Comparison of ENCODE assay signal across 9 cellular contexts in the genomic region with DNA sequence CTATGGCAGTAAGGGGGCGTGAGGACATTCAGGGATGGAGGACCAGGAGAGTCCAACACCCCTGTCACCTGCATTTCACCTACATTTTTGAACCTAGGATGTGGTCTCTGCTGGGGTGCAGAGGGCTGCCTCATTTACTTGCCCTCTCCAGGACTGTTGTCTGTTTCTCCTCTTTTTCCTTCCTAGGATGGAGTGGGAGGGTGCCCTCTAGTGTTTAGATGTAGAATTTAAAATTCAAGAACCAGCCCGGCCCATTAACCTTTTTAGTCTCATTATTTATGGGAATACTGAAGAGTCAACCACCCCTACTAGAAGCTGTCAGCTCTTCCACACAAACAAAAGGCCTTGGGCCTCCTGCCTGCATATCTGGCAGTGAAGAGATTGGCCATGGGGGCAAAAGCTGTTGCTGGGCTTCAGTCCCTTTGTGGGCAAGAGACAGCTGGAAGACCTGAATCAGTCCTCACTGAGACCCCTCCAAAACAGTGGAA. TPM values are rescaled to one million over a fixed set of nuclear protein-coding genes. Genes with fewer than 3 reads are reported as not detected.
DNase-seq lines count a peak whose midpoint lies in the region; ATAC-seq, FAIRE-seq and TF ChIP-seq lines count a peak whose summit lies in the region.
"Had no signal": no experiment of that assay in that cellular context is flagged by ENCODE, and none has a peak within 500 bp of the region (broad histone marks: within the 10 kb centered on the region; RNA-seq: fewer than 3 reads in every experiment).

No MANE protein-coding gene starts in this region.

- peak; percentile 54 for FAIRE-seq in A204.1 (lab: Jason Lieb, UNC)

- no peaks in the 10 kb centered on the region for H3K36me3 ChIP-seq in ascending aorta

- H3K4me3 ChIP-seq in ascending aorta: no peak overlapping the region

- no peak overlapping the region for H3K27ac ChIP-seq in ascending aorta
- H3K27ac ChIP-seq: epithelial cell of prostate had no signal

- no peaks in the 10 kb centered on the region for H3K27me3 ChIP-seq in ascending aorta

- H3K9me3 ChIP-seq in ascending aorta: no peaks in the 10 kb centered on the region

- H3K4me1 ChIP-seq in ascending aorta: peaks cover 11 to 23% of the 10 kb centered on the region in 2 donors

- ATAC-seq in GM21515 (IDR thresholded peaks at IDR 0.05; ENCODE audit: unreplicated experiment) (no peak), GM18858 (IDR thresholded peaks at IDR 0.05; ENCODE audit: unreplicated experiment) (no peak)

- intact Hi-C loops in ascending aorta (cut with DNase I): loop anchor here (1.0 to 2.0 kb wide), 2 partner anchors 11 to 32 kb away; no protein-coding TSS in a partner anchor

- DNase-seq in DMS79 (lab: John Stamatoyannopoulos, UW) (peak; percentile 12), NCI-H1105 (lab: John Stamatoyannopoulos, UW) (peak; percentile 8), ascending aorta (ENCODE audit: low spot score in 2 of 2) (no peak), kidney glomerular epithelial cell (lab: John Stamatoyannopoulos, UW) (peak; percentile 54), occipital lobe (lab: John Stamatoyannopoulos, UW) (no peak)

- peak; percentile 58 to 72 (median 72) for TF ChIP-seq CTCF in ascending aorta (IDR thresholded peaks at IDR 0.05)

RNA-seq across cellular contexts. Expression of gene STARD3, which starts 2.5 kb away (rescaled TPM):
- 87.6 TPM for total RNA-seq in ascending aorta
- 16.2 TPM for total RNA-seq in occipital lobe

RNA-seq across cellular contexts. Expression of gene PPP1R1B, which starts 7.7 kb away (rescaled TPM):
- total RNA-seq in ascending aorta: 2.4 TPM
- 8.1 TPM for total RNA-seq in occipital lobe

RNA-seq across cellular contexts. Expression of gene NEUROD2, which starts 26.7 kb away (rescaled TPM):
- total RNA-seq in ascending aorta: not detected
- total RNA-seq in occipital lobe: 70.3 TPM

RNA-seq across cellular contexts. Expression of gene TCAP, which starts 30.7 kb away (rescaled TPM):
- total RNA-seq in ascending aorta (not detected), occipital lobe (0.47 TPM)

RNA-seq across cellular contexts. Expression of gene PNMT, which starts 33.8 kb away (rescaled TPM):
- 5.1 TPM for total RNA-seq in ascending aorta
- 2.2 TPM for total RNA-seq in occipital lobe

Comparison
In these comparisons a context has a peak if more than half of its experiments do, and no peak if none do; other contexts are left out.
1. DNase-seq: peak in DMS79 (single experiment), NCI-H1105 (single experiment) and kidney glomerular epithelial cell (single experiment); none in ascending aorta (0 of 2) and occipital lobe (single experiment).
2. RNA of gene NEUROD2, which starts 26.7 kb away (total RNA-seq): 70.3 TPM in occipital lobe (single experiment); not detected in ascending aorta (single experiment); every median in the first group is over 10 times any median in the second.